In genomic region chr3:171967137-171967783, GRCh38 we compare ENCODE assay signal across 1 cellular context.
TF ChIP-seq lines count a peak whose summit lies in the region.

No MANE protein-coding gene starts in this region.

TF ChIP-seq in HepG2, 621 proteins besides CTCF, POLR2A, EP300 and RAD21 (continued from another document and continues in another):
- TF ChIP-seq HOXA7 (CRISPR knock-in tag; IDR thresholded peaks at IDR 0.05) (no peak), PBX2 (CRISPR knock-in tag; IDR thresholded peaks at IDR 0.05) (no peak), MTF1 (CRISPR knock-in tag; IDR thresholded peaks at IDR 0.05) (no peak), ZNF121 (CRISPR knock-in tag; IDR thresholded peaks at IDR 0.05) (no peak), ZNF3 (CRISPR knock-in tag; IDR thresholded peaks at IDR 0.05) (no peak), CCDC6 (CRISPR knock-in tag; IDR thresholded peaks at IDR 0.05) (peak; percentile 76), ZNF10 (CRISPR knock-in tag; IDR thresholded peaks at IDR 0.05; ENCODE audit: borderline replicate concordance, low read depth) (no peak), ELF4 (CRISPR knock-in tag; IDR thresholded peaks at IDR 0.05; ENCODE audit: borderline replicate concordance) (peak; percentile 80; the same call in 1 of the 2 replicates), TEAD3 (CRISPR knock-in tag; optimal IDR thresholded peaks at IDR 0.05; ENCODE audit: borderline replicate concordance) (peak; percentile 90), TRAFD1 (CRISPR knock-in tag; IDR thresholded peaks at IDR 0.05; ENCODE audit: borderline replicate concordance) (no peak), ZKSCAN8 (CRISPR knock-in tag; IDR thresholded peaks at IDR 0.05; ENCODE audit: borderline replicate concordance) (peak; percentile 92), SP4 (CRISPR knock-in tag; IDR thresholded peaks at IDR 0.05) (no peak), ATF6 (CRISPR knock-in tag; conservative IDR thresholded peaks at IDR 0.05) (no peak), ZNF788 (CRISPR knock-in tag; IDR thresholded peaks at IDR 0.05; ENCODE audit: borderline replicate concordance) (no peak; the same call in 1 of the 2 replicates), UBTF (CRISPR knock-in tag; IDR thresholded peaks at IDR 0.05) (0 out of 2 replicates have a peak, but pooled peaks have one; percentile 33), MTERF4 (CRISPR knock-in tag; IDR thresholded peaks at IDR 0.05) (no peak), ZNF512 (CRISPR knock-in tag; IDR thresholded peaks at IDR 0.05) (no peak), ARNT2 (CRISPR knock-in tag; IDR thresholded peaks at IDR 0.05; ENCODE audit: low read depth) (no peak), GLI4 (CRISPR knock-in tag; IDR thresholded peaks at IDR 0.05; ENCODE audit: borderline replicate concordance) (no peak), MED13 (CRISPR knock-in tag; IDR thresholded peaks at IDR 0.05) (peak; percentile 87; the same call in 1 of the 2 replicates), SMAD1 (CRISPR knock-in tag; IDR thresholded peaks at IDR 0.05; ENCODE audit: borderline replicate concordance, low read depth) (no peak), ZNF362 (CRISPR knock-in tag; IDR thresholded peaks at IDR 0.05; ENCODE audit: borderline replicate concordance) (peak; percentile 56; the same call in 1 of the 2 replicates), HIC2 (CRISPR knock-in tag; IDR thresholded peaks at IDR 0.05; ENCODE audit: low read depth) (peak; percentile 91), KIAA2018 (CRISPR knock-in tag; IDR thresholded peaks at IDR 0.05; ENCODE audit: borderline replicate concordance) (no peak), DMTF1 (CRISPR knock-in tag; IDR thresholded peaks at IDR 0.05) (0 out of 2 replicates have a peak, but pooled peaks have one; percentile 59), CBX5 (CRISPR knock-in tag; IDR thresholded peaks at IDR 0.05; ENCODE audit: borderline replicate concordance) (peak; percentile 79; the same call in 1 of the 2 replicates), FOXK1 (CRISPR knock-in tag; IDR thresholded peaks at IDR 0.05; ENCODE audit: borderline replicate concordance, low read depth) (peak; percentile 97), SKI (IDR thresholded peaks at IDR 0.05; ENCODE audit: partially characterized antibody) (peak; percentile 76), REPIN1 (CRISPR knock-in tag; IDR thresholded peaks at IDR 0.05; ENCODE audit: borderline replicate concordance, low read depth) (peak; percentile 92), MBNL3 (CRISPR knock-in tag; conservative IDR thresholded peaks at IDR 0.05) (no peak)
